Comparison of ENCODE assay signal across 2 cellular contexts in the genomic region with DNA sequence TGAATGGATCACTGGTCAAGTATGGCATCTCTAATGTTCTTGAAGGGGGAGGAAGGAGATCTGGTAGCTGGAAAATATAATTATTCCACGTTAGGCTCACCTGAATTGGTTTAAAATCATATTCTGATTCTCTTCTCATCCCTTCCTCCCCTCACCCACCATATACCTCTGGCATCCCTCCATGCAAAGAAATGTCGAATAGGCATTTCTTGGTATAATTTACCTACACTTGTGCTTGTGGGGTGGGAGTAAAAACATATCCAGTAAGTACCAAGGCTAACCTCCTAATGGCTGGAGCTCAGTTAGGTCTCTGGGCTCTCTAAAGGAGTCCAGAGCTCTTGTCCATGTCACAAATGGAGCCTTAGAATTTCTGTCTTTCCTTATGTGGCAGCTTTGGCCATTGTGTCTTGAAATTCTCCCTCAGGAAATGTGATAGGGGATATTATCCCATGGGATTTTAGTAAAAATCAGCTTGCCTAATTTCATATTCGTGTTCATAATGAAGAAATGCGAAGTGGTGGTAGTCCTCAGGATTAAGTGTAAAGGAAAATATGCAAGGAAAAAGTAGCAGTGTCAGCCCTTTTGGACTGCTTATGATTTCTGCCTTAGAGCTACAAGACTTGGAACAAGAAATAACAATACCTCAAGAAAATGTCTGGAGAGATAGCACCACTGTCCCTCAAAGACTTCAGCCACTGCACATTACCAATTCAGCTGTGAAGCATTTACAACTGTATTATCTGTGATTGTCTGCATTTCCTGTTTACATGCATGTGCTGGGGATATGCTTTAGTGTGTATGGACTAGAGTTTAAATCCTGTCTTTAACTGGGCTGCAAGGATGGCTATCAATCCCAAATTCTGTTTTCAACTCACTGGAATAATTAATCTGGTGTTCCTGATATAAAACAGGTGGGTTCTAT.
A peak's percentile ranks its signal among the peaks of the same experiment; 100 is the strongest.
TF ChIP-seq lines count a peak whose summit lies in the region.

No MANE protein-coding gene starts in this region.

TF ChIP-seq in GM23338, 12 proteins besides CTCF, POLR2A, EP300 and RAD21 (continues in another document):
- TF ChIP-seq EZH2 (IDR thresholded peaks at IDR 0.05; ENCODE audit: low read depth, unreplicated experiment) (no peak), EZH2phosphoT487 (IDR thresholded peaks at IDR 0.05; ENCODE audit: unreplicated experiment) (no peak), NANOG (IDR thresholded peaks at IDR 0.05; ENCODE audit: borderline replicate concordance) (no peak), STAT1 (IDR thresholded peaks at IDR 0.05; ENCODE audit: unreplicated experiment) (no peak), ZNF114 (CRISPR knock-in tag; IDR thresholded peaks at IDR 0.05) (no peak), CREB1 (CRISPR knock-in tag; IDR thresholded peaks at IDR 0.05; ENCODE audit: low read depth) (no peak), ZNF331 (CRISPR knock-in tag; IDR thresholded peaks at IDR 0.05; ENCODE audit: low read depth) (no peak), POLR2AphosphoS5 (IDR thresholded peaks at IDR 0.05; ENCODE audit: low read depth) (no peak)
- TF ChIP-seq, protein P1, sequence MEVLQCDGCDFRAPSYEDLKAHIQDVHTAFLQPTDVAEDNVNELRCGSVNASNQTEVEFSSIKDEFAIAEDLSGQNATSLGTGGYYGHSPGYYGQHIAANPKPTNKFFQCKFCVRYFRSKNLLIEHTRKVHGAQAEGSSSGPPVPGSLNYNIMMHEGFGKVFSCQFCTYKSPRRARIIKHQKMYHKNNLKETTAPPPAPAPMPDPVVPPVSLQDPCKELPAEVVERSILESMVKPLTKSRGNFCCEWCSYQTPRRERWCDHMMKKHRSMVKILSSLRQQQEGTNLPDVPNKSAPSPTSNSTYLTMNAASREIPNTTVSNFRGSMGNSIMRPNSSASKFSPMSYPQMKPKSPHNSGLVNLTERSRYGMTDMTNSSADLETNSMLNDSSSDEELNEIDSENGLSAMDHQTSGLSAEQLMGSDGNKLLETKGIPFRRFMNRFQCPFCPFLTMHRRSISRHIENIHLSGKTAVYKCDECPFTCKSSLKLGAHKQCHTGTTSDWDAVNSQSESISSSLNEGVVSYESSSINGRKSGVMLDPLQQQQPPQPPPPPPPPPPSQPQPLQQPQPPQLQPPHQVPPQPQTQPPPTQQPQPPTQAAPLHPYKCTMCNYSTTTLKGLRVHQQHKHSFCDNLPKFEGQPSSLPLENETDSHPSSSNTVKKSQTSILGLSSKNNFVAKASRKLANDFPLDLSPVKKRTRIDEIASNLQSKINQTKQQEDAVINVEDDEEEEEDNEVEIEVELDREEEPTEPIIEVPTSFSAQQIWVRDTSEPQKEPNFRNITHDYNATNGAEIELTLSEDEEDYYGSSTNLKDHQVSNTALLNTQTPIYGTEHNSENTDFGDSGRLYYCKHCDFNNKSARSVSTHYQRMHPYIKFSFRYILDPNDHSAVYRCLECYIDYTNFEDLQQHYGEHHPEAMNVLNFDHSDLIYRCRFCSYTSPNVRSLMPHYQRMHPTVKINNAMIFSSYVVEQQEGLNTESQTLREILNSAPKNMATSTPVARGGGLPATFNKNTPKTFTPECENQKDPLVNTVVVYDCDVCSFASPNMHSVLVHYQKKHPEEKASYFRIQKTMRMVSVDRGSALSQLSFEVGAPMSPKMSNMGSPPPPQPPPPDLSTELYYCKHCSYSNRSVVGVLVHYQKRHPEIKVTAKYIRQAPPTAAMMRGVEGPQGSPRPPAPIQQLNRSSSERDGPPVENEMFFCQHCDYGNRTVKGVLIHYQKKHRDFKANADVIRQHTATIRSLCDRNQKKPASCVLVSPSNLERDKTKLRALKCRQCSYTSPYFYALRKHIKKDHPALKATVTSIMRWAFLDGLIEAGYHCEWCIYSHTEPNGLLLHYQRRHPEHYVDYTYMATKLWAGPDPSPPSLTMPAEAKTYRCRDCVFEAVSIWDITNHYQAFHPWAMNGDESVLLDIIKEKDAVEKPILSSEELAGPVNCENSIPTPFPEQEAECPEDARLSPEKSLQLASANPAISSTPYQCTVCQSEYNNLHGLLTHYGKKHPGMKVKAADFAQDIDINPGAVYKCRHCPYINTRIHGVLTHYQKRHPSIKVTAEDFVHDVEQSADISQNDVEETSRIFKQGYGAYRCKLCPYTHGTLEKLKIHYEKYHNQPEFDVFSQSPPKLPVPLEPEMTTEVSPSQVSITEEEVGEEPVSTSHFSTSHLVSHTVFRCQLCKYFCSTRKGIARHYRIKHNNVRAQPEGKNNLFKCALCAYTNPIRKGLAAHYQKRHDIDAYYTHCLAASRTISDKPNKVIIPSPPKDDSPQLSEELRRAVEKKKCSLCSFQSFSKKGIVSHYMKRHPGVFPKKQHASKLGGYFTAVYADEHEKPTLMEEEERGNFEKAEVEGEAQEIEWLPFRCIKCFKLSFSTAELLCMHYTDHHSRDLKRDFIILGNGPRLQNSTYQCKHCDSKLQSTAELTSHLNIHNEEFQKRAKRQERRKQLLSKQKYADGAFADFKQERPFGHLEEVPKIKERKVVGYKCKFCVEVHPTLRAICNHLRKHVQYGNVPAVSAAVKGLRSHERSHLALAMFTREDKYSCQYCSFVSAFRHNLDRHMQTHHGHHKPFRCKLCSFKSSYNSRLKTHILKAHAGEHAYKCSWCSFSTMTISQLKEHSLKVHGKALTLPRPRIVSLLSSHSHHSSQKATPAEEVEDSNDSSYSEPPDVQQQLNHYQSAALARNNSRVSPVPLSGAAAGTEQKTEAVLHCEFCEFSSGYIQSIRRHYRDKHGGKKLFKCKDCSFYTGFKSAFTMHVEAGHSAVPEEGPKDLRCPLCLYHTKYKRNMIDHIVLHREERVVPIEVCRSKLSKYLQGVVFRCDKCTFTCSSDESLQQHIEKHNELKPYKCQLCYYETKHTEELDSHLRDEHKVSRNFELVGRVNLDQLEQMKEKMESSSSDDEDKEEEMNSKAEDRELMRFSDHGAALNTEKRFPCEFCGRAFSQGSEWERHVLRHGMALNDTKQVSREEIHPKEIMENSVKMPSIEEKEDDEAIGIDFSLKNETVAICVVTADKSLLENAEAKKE (CRISPR knock-in tag; IDR thresholded peaks at IDR 0.05): no peak
- TF ChIP-seq, protein P2, sequence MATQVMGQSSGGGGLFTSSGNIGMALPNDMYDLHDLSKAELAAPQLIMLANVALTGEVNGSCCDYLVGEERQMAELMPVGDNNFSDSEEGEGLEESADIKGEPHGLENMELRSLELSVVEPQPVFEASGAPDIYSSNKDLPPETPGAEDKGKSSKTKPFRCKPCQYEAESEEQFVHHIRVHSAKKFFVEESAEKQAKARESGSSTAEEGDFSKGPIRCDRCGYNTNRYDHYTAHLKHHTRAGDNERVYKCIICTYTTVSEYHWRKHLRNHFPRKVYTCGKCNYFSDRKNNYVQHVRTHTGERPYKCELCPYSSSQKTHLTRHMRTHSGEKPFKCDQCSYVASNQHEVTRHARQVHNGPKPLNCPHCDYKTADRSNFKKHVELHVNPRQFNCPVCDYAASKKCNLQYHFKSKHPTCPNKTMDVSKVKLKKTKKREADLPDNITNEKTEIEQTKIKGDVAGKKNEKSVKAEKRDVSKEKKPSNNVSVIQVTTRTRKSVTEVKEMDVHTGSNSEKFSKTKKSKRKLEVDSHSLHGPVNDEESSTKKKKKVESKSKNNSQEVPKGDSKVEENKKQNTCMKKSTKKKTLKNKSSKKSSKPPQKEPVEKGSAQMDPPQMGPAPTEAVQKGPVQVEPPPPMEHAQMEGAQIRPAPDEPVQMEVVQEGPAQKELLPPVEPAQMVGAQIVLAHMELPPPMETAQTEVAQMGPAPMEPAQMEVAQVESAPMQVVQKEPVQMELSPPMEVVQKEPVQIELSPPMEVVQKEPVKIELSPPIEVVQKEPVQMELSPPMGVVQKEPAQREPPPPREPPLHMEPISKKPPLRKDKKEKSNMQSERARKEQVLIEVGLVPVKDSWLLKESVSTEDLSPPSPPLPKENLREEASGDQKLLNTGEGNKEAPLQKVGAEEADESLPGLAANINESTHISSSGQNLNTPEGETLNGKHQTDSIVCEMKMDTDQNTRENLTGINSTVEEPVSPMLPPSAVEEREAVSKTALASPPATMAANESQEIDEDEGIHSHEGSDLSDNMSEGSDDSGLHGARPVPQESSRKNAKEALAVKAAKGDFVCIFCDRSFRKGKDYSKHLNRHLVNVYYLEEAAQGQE (IDR thresholded peaks at IDR 0.05; ENCODE audit: unreplicated experiment): no peak

TF ChIP-seq in GM12878, 131 proteins besides CTCF, POLR2A, EP300 and RAD21:
- peak; percentile 7; the same call in 1 of the 2 replicates for TF ChIP-seq PML (IDR thresholded peaks at IDR 0.05; ENCODE audit: low read length)
- TF ChIP-seq, protein P3, sequence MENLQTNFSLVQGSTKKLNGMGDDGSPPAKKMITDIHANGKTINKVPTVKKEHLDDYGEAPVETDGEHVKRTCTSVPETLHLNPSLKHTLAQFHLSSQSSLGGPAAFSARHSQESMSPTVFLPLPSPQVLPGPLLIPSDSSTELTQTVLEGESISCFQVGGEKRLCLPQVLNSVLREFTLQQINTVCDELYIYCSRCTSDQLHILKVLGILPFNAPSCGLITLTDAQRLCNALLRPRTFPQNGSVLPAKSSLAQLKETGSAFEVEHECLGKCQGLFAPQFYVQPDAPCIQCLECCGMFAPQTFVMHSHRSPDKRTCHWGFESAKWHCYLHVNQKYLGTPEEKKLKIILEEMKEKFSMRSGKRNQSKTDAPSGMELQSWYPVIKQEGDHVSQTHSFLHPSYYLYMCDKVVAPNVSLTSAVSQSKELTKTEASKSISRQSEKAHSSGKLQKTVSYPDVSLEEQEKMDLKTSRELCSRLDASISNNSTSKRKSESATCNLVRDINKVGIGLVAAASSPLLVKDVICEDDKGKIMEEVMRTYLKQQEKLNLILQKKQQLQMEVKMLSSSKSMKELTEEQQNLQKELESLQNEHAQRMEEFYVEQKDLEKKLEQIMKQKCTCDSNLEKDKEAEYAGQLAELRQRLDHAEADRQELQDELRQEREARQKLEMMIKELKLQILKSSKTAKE (IDR thresholded peaks at IDR 0.05; ENCODE audit: low read depth, poor library complexity, severe bottlenecking): no peak
